In the genomic region with DNA sequence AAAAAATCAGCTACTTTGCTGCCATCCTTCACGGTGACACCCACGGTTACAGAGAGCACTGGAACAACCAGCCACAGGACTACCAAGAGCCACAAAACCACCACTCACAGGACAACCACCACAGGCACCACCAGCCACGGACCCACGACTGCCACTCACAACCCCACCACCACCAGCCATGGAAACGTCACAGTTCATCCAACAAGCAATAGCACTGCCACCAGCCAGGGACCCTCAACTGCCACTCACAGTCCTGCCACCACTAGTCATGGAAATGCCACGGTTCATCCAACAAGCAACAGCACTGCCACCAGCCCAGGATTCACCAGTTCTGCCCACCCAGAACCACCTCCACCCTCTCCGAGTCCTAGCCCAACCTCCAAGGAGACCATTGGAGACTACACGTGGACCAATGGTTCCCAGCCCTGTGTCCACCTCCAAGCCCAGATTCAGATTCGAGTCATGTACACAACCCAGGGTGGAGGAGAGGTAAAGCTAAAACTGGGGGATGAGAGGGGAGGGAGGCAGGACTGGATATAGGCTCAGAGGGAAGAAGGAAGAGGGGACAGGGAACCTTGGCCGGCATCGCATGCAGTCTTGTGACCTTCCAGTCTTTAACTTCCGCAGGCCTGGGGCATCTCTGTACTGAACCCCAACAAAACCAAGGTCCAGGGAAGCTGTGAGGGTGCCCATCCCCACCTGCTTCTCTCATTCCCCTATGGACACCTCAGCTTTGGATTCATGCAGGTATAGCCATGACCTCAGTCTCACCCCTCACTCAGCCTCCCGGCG, we compare ENCODE assay signal across 8 cellular contexts. TPM values are rescaled to one million over a fixed set of nuclear protein-coding genes. Genes with fewer than 3 reads are reported as not detected.
DNase-seq lines count a peak whose midpoint lies in the region; ATAC-seq and TF ChIP-seq lines count a peak whose summit lies in the region.

No MANE protein-coding gene starts in this region.

- H3K9ac ChIP-seq in OCI-LY1 (ENCODE audit: low read length) (no peak overlapping the region), trophoblast cell (ENCODE audit: low read length) (no peak overlapping the region)

- no peak overlapping the region for H2AFZ ChIP-seq in OCI-LY1 (ENCODE audit: low read length)
- no peak overlapping the region for H2AFZ ChIP-seq in trophoblast cell (ENCODE audit: insufficient read depth, low read length, poor library complexity)

- H2BK5ac ChIP-seq in trophoblast cell (ENCODE audit: low read depth, low read length, poor library complexity), result no peak overlapping the region

- no peaks in the 10 kb centered on the region for H3K27me3 ChIP-seq in DOHH2 (ENCODE audit: control insufficient read depth, low read length)
- no peaks in the 10 kb centered on the region for H3K27me3 ChIP-seq in OCI-LY1 (ENCODE audit: insufficient read depth, low read length)
- no peaks in the 10 kb centered on the region for H3K27me3 ChIP-seq in ectodermal cell (ENCODE audit: control insufficient read depth, insufficient read depth, low read length, poor library complexity, severe bottlenecking)
- no peaks in the 10 kb centered on the region for H3K27me3 ChIP-seq in trophoblast cell (ENCODE audit: insufficient read depth, low read length)

- H3K4me1 ChIP-seq in DOHH2 (ENCODE audit: control insufficient read depth, low read length), result peaks cover 72% of the 10 kb centered on the region
- peaks cover 55% of the 10 kb centered on the region for H3K4me1 ChIP-seq in OCI-LY1 (ENCODE audit: insufficient read depth, low read length, severe bottlenecking)
- H3K4me1 ChIP-seq in ectodermal cell (ENCODE audit: control insufficient read depth, insufficient read depth, low read length), result peaks cover under 1% of the 10 kb centered on the region
- H3K4me1 ChIP-seq in trophoblast cell (ENCODE audit: control insufficient read depth in 1 of 2, insufficient read depth in 2 of 2, low read length in 2 of 2), result peaks cover 11 to 13% of the 10 kb centered on the region in 2 experiments

- peaks cover 58% of the 10 kb centered on the region for H3F3A ChIP-seq in DOHH2 (ENCODE audit: control insufficient read depth, insufficient read depth)
- H3F3A ChIP-seq in OCI-LY1 (ENCODE audit: insufficient read depth, low read length), result peaks cover 42% of the 10 kb centered on the region

- no peak overlapping the region for H2BK12ac ChIP-seq in trophoblast cell (ENCODE audit: low read length)

- TF ChIP-seq CTCF in DOHH2 (IDR thresholded peaks at IDR 0.05; ENCODE audit: low read depth, low read length, poor library complexity, severe bottlenecking), result no peak
- no peak for TF ChIP-seq CTCF in OCI-LY1 (IDR thresholded peaks at IDR 0.05; ENCODE audit: low read length)

- peak overlapping the region; percentile 15 for H4K8ac ChIP-seq in trophoblast cell (ENCODE audit: low read depth, low read length)

- peak overlapping the region; percentile 16; the same call in 1 of the 2 replicates for H3K4me3 ChIP-seq in DOHH2 (ENCODE audit: low read length)
- no peak overlapping the region for H3K4me3 ChIP-seq in OCI-LY1 (ENCODE audit: low read depth, low read length, poor library complexity, severe bottlenecking)
- H3K4me3 ChIP-seq in ectodermal cell (ENCODE audit: insufficient read depth, low read depth, low read length), result no peak overlapping the region
- H3K4me3 ChIP-seq in trophoblast cell (ENCODE audit: low read depth, low read length), result no peak overlapping the region

- no peak overlapping the region for H3K14ac ChIP-seq in trophoblast cell (ENCODE audit: low read length)

- H3K9me3 ChIP-seq in DOHH2 (ENCODE audit: control insufficient read depth, insufficient read depth, low read length) (no peaks in the 10 kb centered on the region), OCI-LY1 (ENCODE audit: low read length) (no peaks in the 10 kb centered on the region), ectodermal cell (ENCODE audit: control insufficient read depth, low read length) (no peaks in the 10 kb centered on the region), trophoblast cell (ENCODE audit: insufficient read depth, low read depth, low read length) (peaks cover 2% of the 10 kb centered on the region)

- no peak overlapping the region for H4K91ac ChIP-seq in trophoblast cell (ENCODE audit: low read depth, low read length)

- H3K4me2 ChIP-seq in DOHH2 (ENCODE audit: low read length), result peak overlapping the region; percentile 42
- no peak overlapping the region for H3K4me2 ChIP-seq in OCI-LY1 (ENCODE audit: low read length)
- H3K4me2 ChIP-seq in trophoblast cell (ENCODE audit: low read length), result no peak overlapping the region

- ATAC-seq in GM19397 (IDR thresholded peaks at IDR 0.05; ENCODE audit: unreplicated experiment), result no peak
- ATAC-seq in HG03571 (IDR thresholded peaks at IDR 0.05; ENCODE audit: unreplicated experiment), result no peak

- H3K9me2 ChIP-seq in DOHH2 (replicated peaks; ENCODE audit: control insufficient read depth, low read length) (no peaks in the 10 kb centered on the region), OCI-LY1 (ENCODE audit: low read depth, low read length) (no peaks in the 10 kb centered on the region)

- peak in 1 of 2 donors; percentile 30 for DNase-seq in trophoblast cell
- DNase-seq in NCI-H128 (lab: John Stamatoyannopoulos, UW; ENCODE audit: unreplicated experiment), result no peak
- no peak for DNase-seq in GM03348 (ENCODE audit: low spot score)

- H4K20me1 ChIP-seq in DOHH2 (ENCODE audit: control insufficient read depth, insufficient read depth, low read depth, low read length) (peaks cover 14% of the 10 kb centered on the region), OCI-LY1 (ENCODE audit: insufficient read depth, low read length) (0 out of 2 replicates have a peak, but pooled peaks cover 3% of the 10 kb centered on the region)

- H3K79me1 ChIP-seq in trophoblast cell (ENCODE audit: low read length), result peaks cover 16% of the 10 kb centered on the region

- WGBS in ectodermal cell, 2 experiments, result 93 to 94% methylated on average over 14 of the region's 14 CpGs
- no CpG with 5 or more reads among the region's 14 CpGs for WGBS in trophoblast cell (ENCODE audit: extremely low coverage, insufficient coverage, insufficient read length)

- peak overlapping the region; percentile 71 for H3K27ac ChIP-seq in DOHH2 (ENCODE audit: low read depth, low read length)
- peak overlapping the region; percentile 88 for H3K27ac ChIP-seq in OCI-LY1 (ENCODE audit: low read depth, low read length, poor library complexity, severe bottlenecking)
- H3K27ac ChIP-seq in ectodermal cell (ENCODE audit: insufficient read depth, low read depth, low read length, poor library complexity, severe bottlenecking), result peak overlapping the region; percentile 67
- peak overlapping the region; percentile 4 for H3K27ac ChIP-seq in trophoblast cell (ENCODE audit: low read depth, low read length)

- H4K12ac ChIP-seq in trophoblast cell (ENCODE audit: low read depth, low read length), result peak overlapping the region; percentile 9

- H3K79me2 ChIP-seq in DOHH2 (ENCODE audit: control insufficient read depth, low read length) (peaks cover 38% of the 10 kb centered on the region), OCI-LY1 (ENCODE audit: insufficient read depth, low read length) (peaks cover 5% of the 10 kb centered on the region; the same call in 1 of the 2 replicates), trophoblast cell (ENCODE audit: control insufficient read depth, insufficient read depth, low read length, poor library complexity) (peaks cover 8% of the 10 kb centered on the region)

- no peak overlapping the region for H2BK120ac ChIP-seq in trophoblast cell (ENCODE audit: insufficient read depth, low read length, poor library complexity)

- no peak overlapping the region for H3K4ac ChIP-seq in trophoblast cell (ENCODE audit: low read depth, low read length)

- H2AK5ac ChIP-seq in trophoblast cell (ENCODE audit: low read length), result no peak overlapping the region

- no peak overlapping the region for H3K23ac ChIP-seq in trophoblast cell (ENCODE audit: low read length)

- H3K36me3 ChIP-seq in DOHH2 (ENCODE audit: control insufficient read depth, low read length) (peaks cover 80% of the 10 kb centered on the region), OCI-LY1 (ENCODE audit: insufficient read depth, low read length) (peaks cover 52% of the 10 kb centered on the region), ectodermal cell (ENCODE audit: control insufficient read depth, insufficient read depth, low read length) (peaks cover 31% of the 10 kb centered on the region), trophoblast cell (ENCODE audit: control insufficient read depth in 1 of 2, insufficient read depth in 2 of 2, low read length in 2 of 2) (peaks cover 29 to 46% of the 10 kb centered on the region in 2 experiments)

- H3K18ac ChIP-seq in trophoblast cell (ENCODE audit: low read length), result no peak overlapping the region

RNA-seq across cellular contexts. Expression of gene CD68, which starts 0.6 kb away (rescaled TPM):
- polyA plus RNA-seq in ectodermal cell (2013, experiment 1 of 4), result not detected
- polyA plus RNA-seq in ectodermal cell (2013, experiment 2 of 4), result not detected
- 0.27 TPM for polyA plus RNA-seq in ectodermal cell (2013, experiment 3 of 4)
- polyA plus RNA-seq in ectodermal cell (2013, experiment 4 of 4), result not detected
- 1.4 and 1.5 TPM in 2 replicates for polyA plus RNA-seq in trophoblast cell (2013)

RNA-seq across cellular contexts. Expression of gene MPDU1, which starts 3.6 kb away (rescaled TPM):
- 78.2 TPM for polyA plus RNA-seq in ectodermal cell (2013, experiment 1 of 4)
- polyA plus RNA-seq in ectodermal cell (2013, experiment 2 of 4), result 86.0 TPM
- polyA plus RNA-seq in ectodermal cell (2013, experiment 3 of 4), result 49.9 TPM
- polyA plus RNA-seq in ectodermal cell (2013, experiment 4 of 4), result 64.9 TPM
- polyA plus RNA-seq in trophoblast cell (2013), result 91.5 and 95.4 TPM in 2 replicates

RNA-seq across cellular contexts. Expression of gene SOX15, which starts 9.9 kb away (rescaled TPM):
- 9.3 TPM for polyA plus RNA-seq in ectodermal cell (2013, experiment 1 of 4)
- 16.2 TPM for polyA plus RNA-seq in ectodermal cell (2013, experiment 2 of 4)
- 6.7 TPM for polyA plus RNA-seq in ectodermal cell (2013, experiment 3 of 4)
- polyA plus RNA-seq in ectodermal cell (2013, experiment 4 of 4), result 9.2 TPM
- 11.2 and 11.6 TPM in 2 replicates for polyA plus RNA-seq in trophoblast cell (2013)

RNA-seq across cellular contexts. Expression of gene SENP3, which starts 18.3 kb away (rescaled TPM):
- 80.1 TPM for polyA plus RNA-seq in ectodermal cell (2013, experiment 1 of 4)
- 91.7 TPM for polyA plus RNA-seq in ectodermal cell (2013, experiment 2 of 4)
- 62.8 TPM for polyA plus RNA-seq in ectodermal cell (2013, experiment 3 of 4)
- 76.9 TPM for polyA plus RNA-seq in ectodermal cell (2013, experiment 4 of 4)
- 35.5 and 36.6 TPM in 2 replicates for polyA plus RNA-seq in trophoblast cell (2013)

RNA-seq across cellular contexts. Expression of gene TNFSF13, which starts 21.5 kb away (rescaled TPM):
- 2.6 TPM for polyA plus RNA-seq in ectodermal cell (2013, experiment 1 of 4)
- 2.9 TPM for polyA plus RNA-seq in ectodermal cell (2013, experiment 2 of 4)
- 2.9 TPM for polyA plus RNA-seq in ectodermal cell (2013, experiment 3 of 4)
- 1.8 TPM for polyA plus RNA-seq in ectodermal cell (2013, experiment 4 of 4)
- 0.49 and 0.62 TPM in 2 replicates for polyA plus RNA-seq in trophoblast cell (2013)

Comparison
In these comparisons a context has a peak if more than half of its experiments do, and no peak if none do; other contexts are left out.
1. H3K27ac ChIP-seq: peak in every context shown above with its lines; median percentile 88 in OCI-LY1; 71 in DOHH2; 67 in ectodermal cell; 4 in trophoblast cell.